ENCODE assay signal across 26 cellular contexts in genomic region chr1:22728751-22729399, GRCh38. TPM values are rescaled to one million over a fixed set of nuclear protein-coding genes. Genes with fewer than 3 reads are reported as not detected.
DNase-seq lines count a peak whose midpoint lies in the region; ATAC-seq, FAIRE-seq and TF ChIP-seq lines count a peak whose summit lies in the region.
"Had no signal": no experiment of that assay in that cellular context is flagged by ENCODE, and none has a peak within 500 bp of the region (broad histone marks: within the 10 kb centered on the region; RNA-seq: fewer than 3 reads in every experiment).

No MANE protein-coding gene starts in this region.

- no peak for FAIRE-seq in pancreas (lab: Jason Lieb, UNC)
- FAIRE-seq: colon, keratinocyte, small intestine, urothelium cell line had no signal

- H3K27me3 ChIP-seq in pancreas = no peaks in the 10 kb centered on the region
- H3K27me3 ChIP-seq: Peyer's patch had no signal

- POLR2A ChIA-PET in WTC11 (lab: Charles Lee) = no interaction called here

- no peak overlapping the region for H3K4me3 ChIP-seq in pancreas
- H3K4me3 ChIP-seq: esophagus squamous epithelium, lung, Peyer's patch, SK-N-MC, suprapubic skin had no signal

- H3K27me3 Mint-ChIP-seq in WTC11 (ENCODE audit: low read depth) = no peaks in the 10 kb centered on the region

- ATAC-seq in WTC11 (peak; percentile 62), pancreas (peak; percentile 79 to 88 (median 81)), HG02981 (IDR thresholded peaks at IDR 0.05; ENCODE audit: unreplicated experiment) (no peak), HG02970 (IDR thresholded peaks at IDR 0.05; ENCODE audit: low FRiP score, unreplicated experiment) (no peak)
- ATAC-seq: stimulated activated effector memory CD8-positive, alpha-beta T cell treated with anti-CD3 and anti-CD28 coated beads, Interleukin-12 subunit alpha, Interleukin-12 subunit beta, amount 100 ng/mL, for 72 hours had no signal

- no peak overlapping the region for H3K4me3 Mint-ChIP-seq in WTC11
- H3K4me3 Mint-ChIP-seq: activated CD4-positive, alpha-beta memory T cell treated with anti-CD3 and anti-CD28 coated beads for 36 hours; stimulated activated effector memory CD8-positive, alpha-beta T cell treated with anti-CD3 and anti-CD28 coated beads, Interleukin-12 subunit alpha, Interleukin-12 subunit beta, amount 100 ng/mL, for 72 hours had no signal

- peak; percentile 68 for DNase-seq in NCI-H748 (lab: John Stamatoyannopoulos, UW; ENCODE audit: unreplicated experiment)
- DNase-seq in NCI-H748 treated with DMSO at 0.1 percent for 48 hours (lab: John Stamatoyannopoulos, UW) = no peak
- DNase-seq in NCI-H1694 (lab: John Stamatoyannopoulos, UW) = peak; percentile 54
- DNase-seq in WTC11 (ENCODE audit: low spot score) = no peak
- DNase-seq in pancreas = peak in 5 of 6 donors; percentile 45 to 76 (median 64)
- no peak for DNase-seq in activated CD8-positive, alpha-beta memory T cell treated with anti-CD3 and anti-CD28 coated beads for 24 hours
- DNase-seq: ACHN; activated CD4-positive, alpha-beta memory T cell treated with anti-CD3 and anti-CD28 coated beads for 36 hours; activated gamma-delta T cell; DMS79; esophagus squamous epithelium; Kasumi-1; Peyer's patch; small intestine; stimulated activated CD4-positive, alpha-beta T cell treated with anti-CD3 and anti-CD28 coated beads, Interleukin-2, amount 100 ng/mL, for 24 hours; WERI-Rb-1 had no signal

- TF ChIP-seq CTCF in WTC11 (IDR thresholded peaks at IDR 0.05) = no peak
- no peak for TF ChIP-seq CTCF in pancreas (IDR thresholded peaks at IDR 0.05)

- H3K4me1 ChIP-seq in pancreas = no peaks in the 10 kb centered on the region
- H3K4me1 ChIP-seq: esophagus squamous epithelium, Peyer's patch had no signal

- H3K36me3 ChIP-seq in pancreas = no peaks in the 10 kb centered on the region
- H3K36me3 ChIP-seq: esophagus squamous epithelium, Peyer's patch, suprapubic skin, WERI-Rb-1 had no signal

- no peaks in the 10 kb centered on the region for H3K9me3 ChIP-seq in pancreas
- H3K9me3 ChIP-seq: esophagus squamous epithelium, Peyer's patch, suprapubic skin had no signal

- H3K27ac ChIP-seq in pancreas = no peak overlapping the region
- H3K27ac ChIP-seq: C4-2B, esophagus squamous epithelium, Peyer's patch, SK-N-MC, suprapubic skin, WERI-Rb-1 had no signal

- H3K36me3 Mint-ChIP-seq in WTC11 = no peaks in the 10 kb centered on the region
- H3K36me3 Mint-ChIP-seq: activated CD4-positive, alpha-beta memory T cell treated with anti-CD3 and anti-CD28 coated beads for 36 hours; stimulated activated effector memory CD8-positive, alpha-beta T cell treated with anti-CD3 and anti-CD28 coated beads, Interleukin-12 subunit alpha, Interleukin-12 subunit beta, amount 100 ng/mL, for 72 hours had no signal

- H3K9me3 Mint-ChIP-seq in WTC11 = no peaks in the 10 kb centered on the region
- H3K9me3 Mint-ChIP-seq: activated CD4-positive, alpha-beta memory T cell treated with anti-CD3 and anti-CD28 coated beads for 36 hours; stimulated activated effector memory CD8-positive, alpha-beta T cell treated with anti-CD3 and anti-CD28 coated beads, Interleukin-12 subunit alpha, Interleukin-12 subunit beta, amount 100 ng/mL, for 72 hours had no signal

- no peak overlapping the region for H3K27ac Mint-ChIP-seq in WTC11
- H3K27ac Mint-ChIP-seq: activated CD4-positive, alpha-beta memory T cell treated with anti-CD3 and anti-CD28 coated beads for 36 hours; stimulated activated effector memory CD8-positive, alpha-beta T cell treated with anti-CD3 and anti-CD28 coated beads, Interleukin-12 subunit alpha, Interleukin-12 subunit beta, amount 100 ng/mL, for 72 hours had no signal

- 40 to 41% methylated on average over 14 of the region's 14 CpGs for WGBS in pancreas, 2 donors

- H3K4me1 Mint-ChIP-seq in WTC11 = peaks cover 11% of the 10 kb centered on the region
- H3K4me1 Mint-ChIP-seq: stimulated activated effector memory CD8-positive, alpha-beta T cell treated with anti-CD3 and anti-CD28 coated beads, Interleukin-12 subunit alpha, Interleukin-12 subunit beta, amount 100 ng/mL, for 72 hours had no signal

- intact Hi-C loops in pancreas (cut with DNase I) = no loop called here

- CTCF ChIA-PET in WTC11 (lab: Charles Lee) = interaction anchor here (0.9 to 2.1 kb wide), 6 partner anchors 12 to 237 kb away, joined by 3 to 8 read pairs (median 6); no protein-coding TSS in a partner anchor

TF ChIP-seq in WTC11, 78 proteins besides CTCF, POLR2A, EP300 and RAD21:
- TF ChIP-seq ESRRA (CRISPR knock-in tag; IDR thresholded peaks at IDR 0.05; ENCODE audit: borderline replicate concordance) = no peak
- peak; percentile 28; the same call in 1 of the 2 replicates for TF ChIP-seq MAX (CRISPR knock-in tag; IDR thresholded peaks at IDR 0.05)

RNA-seq across cellular contexts. Expression of gene EPHB2, which starts 18.2 kb away (rescaled TPM):
- total RNA-seq in WTC11 (2021) (12.0 to 18.5 TPM (median 13.1 TPM) in 3 replicates), pancreas (1 to 10 TPM; 3.1 to 10.0 (median 5.9) TPM)
- 1 to 10 TPM; 1.3 to 2.0 TPM for polyA plus RNA-seq in pancreas

Comparison
In these comparisons a context has a peak if more than half of its experiments do, and no peak if none do; other contexts are left out.
1. DNase-seq: peak in NCI-H748 (single experiment), NCI-H1694 (single experiment) and pancreas (5 of 6); none in NCI-H748 treated with DMSO at 0.1 percent for 48 hours (single experiment), WTC11 (single experiment) and activated CD8-positive, alpha-beta memory T cell treated with anti-CD3 and anti-CD28 coated beads for 24 hours (single experiment).
2. ATAC-seq: peak in WTC11 (single experiment) and pancreas (4 of 4); none in HG02981 (single experiment) and HG02970 (single experiment).